8 cellular contexts compared by ENCODE assay signal in the genomic region with DNA sequence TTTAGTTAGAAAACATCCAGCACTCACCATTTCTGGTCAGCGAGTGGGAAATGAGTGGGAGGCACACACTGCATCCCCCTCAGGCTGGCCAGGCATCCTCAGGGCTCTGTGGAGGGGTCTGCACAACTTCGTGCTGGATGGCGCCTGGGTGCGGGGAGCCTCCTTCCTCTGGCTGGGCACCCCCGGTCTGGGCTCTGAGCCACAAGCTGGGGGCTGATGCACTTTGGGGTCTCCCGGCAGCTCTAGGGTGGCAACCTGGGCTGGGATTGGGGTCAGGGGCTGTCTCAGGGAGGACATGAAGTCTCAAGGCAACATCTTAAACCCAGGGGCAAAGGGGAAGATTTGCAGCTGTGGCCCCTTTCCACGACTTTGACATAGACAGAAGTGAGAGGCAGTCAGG. TPM values are rescaled to one million over a fixed set of nuclear protein-coding genes. Genes with fewer than 3 reads are reported as not detected.
"Had no signal": no experiment of that assay in that cellular context is flagged by ENCODE, and none has a peak within 500 bp of the region (broad histone marks: within the 10 kb centered on the region; RNA-seq: fewer than 3 reads in every experiment).

No MANE protein-coding gene starts in this region.

- DNase-seq: GDM1, GF-D8 had no signal

- H3K4me3 ChIP-seq: GM12878 had no signal

- ATAC-seq: GM12878 had no signal

- FAIRE-seq: G401.6, GM12878, GM12891, GM12892, GM18507, GM19239 had no signal

RNA-seq across cellular contexts. Expression of a gene that starts 23.5 kb away (rescaled TPM):
- polyA plus RNA-seq: GM12878 had no signal
